ENCODE assay signal across 21 cellular contexts in genomic region chr7:29116361-29116760, GRCh38. TPM values are rescaled to one million over a fixed set of nuclear protein-coding genes. Genes with fewer than 3 reads are reported as not detected.
DNase-seq lines count a peak whose midpoint lies in the region; ATAC-seq and TF ChIP-seq lines count a peak whose summit lies in the region.
"Had no signal": no experiment of that assay in that cellular context is flagged by ENCODE, and none has a peak within 500 bp of the region (broad histone marks: within the 10 kb centered on the region; RNA-seq: fewer than 3 reads in every experiment).

No MANE protein-coding gene starts in this region.

- no peak overlapping the region for H2AK5ac ChIP-seq in neuronal stem cell (ENCODE audit: low read depth, low read length)

- H3K36me3 Mint-ChIP-seq in endodermal cell (ENCODE audit: low read depth) = peaks cover 6% of the 10 kb centered on the region
- H3K36me3 Mint-ChIP-seq: IgD-negative memory B cell had no signal

- H3K9ac ChIP-seq in HUES64 (ENCODE audit: low read depth, low read length) = no peak overlapping the region
- H3K9ac ChIP-seq in endodermal cell (ENCODE audit: extremely low read depth, low read length, poor library complexity, severe bottlenecking) = no peak overlapping the region
- H3K9ac ChIP-seq in neuronal stem cell (ENCODE audit: low read depth, low read length, poor library complexity) = no peak overlapping the region

- H2BK12ac ChIP-seq in neuronal stem cell (ENCODE audit: low read length) = no peak overlapping the region

- H3K27ac ChIP-seq in HUES64 (ENCODE audit: low read depth, low read length) = 0 out of 2 replicates have a peak overlapping the region, but pooled peaks have one; percentile 17
- H3K27ac ChIP-seq in endodermal cell (ENCODE audit: low read depth, low read length) = no peak overlapping the region
- H3K27ac ChIP-seq in neuronal stem cell (replicated peaks; ENCODE audit: low read length) = no peak overlapping the region
- H3K27ac ChIP-seq: SJSA1 had no signal

- H3K18ac ChIP-seq in neuronal stem cell (ENCODE audit: low read length) = no peak overlapping the region

- peaks cover 14% of the 10 kb centered on the region for H3K4me1 ChIP-seq in HUES64 (ENCODE audit: insufficient read depth, low read length)
- H3K4me1 ChIP-seq in endodermal cell (ENCODE audit: control insufficient read depth, insufficient read depth, low read length) = peaks cover 14% of the 10 kb centered on the region
- peaks cover 3 to 4% of the 10 kb centered on the region in 2 donors for H3K4me1 ChIP-seq in neuronal stem cell (ENCODE audit: control insufficient read depth in 2 of 2, insufficient read depth in 1 of 2, low read depth in 1 of 2, low read length in 2 of 2)

- H3K4me3 Mint-ChIP-seq in endodermal cell = no peak overlapping the region
- H3K4me3 Mint-ChIP-seq: B cell; CD4-positive, alpha-beta T cell; IgD-negative memory B cell had no signal

- H3K9me3 Mint-ChIP-seq in endodermal cell = no peaks in the 10 kb centered on the region
- H3K9me3 Mint-ChIP-seq: CD4-positive, alpha-beta T cell; IgD-negative memory B cell had no signal

- H3K9me3 ChIP-seq in HUES64 (ENCODE audit: insufficient read depth, low read depth, low read length) = no peaks in the 10 kb centered on the region
- peaks cover under 1% of the 10 kb centered on the region for H3K9me3 ChIP-seq in endodermal cell (ENCODE audit: control insufficient read depth, low read length)
- H3K9me3 ChIP-seq in neuronal stem cell (replicated peaks in 1 of 2; ENCODE audit: control insufficient read depth in 2 of 2, insufficient read depth in 1 of 2, low read depth in 1 of 2, low read length in 2 of 2) = peaks cover 0 to under 1% of the 10 kb centered on the region in 2 donors
- H3K9me3 ChIP-seq: SJSA1 had no signal

- H3K36me3 ChIP-seq in HUES64 (ENCODE audit: insufficient read depth, low read length) (no peaks in the 10 kb centered on the region), endodermal cell (ENCODE audit: control insufficient read depth, insufficient read depth, low read length) (peaks cover under 1% of the 10 kb centered on the region), neuronal stem cell (replicated peaks in 1 of 2; ENCODE audit: control insufficient read depth in 2 of 2, insufficient read depth in 2 of 2, low read length in 2 of 2) (peaks cover 0 to under 1% of the 10 kb centered on the region in 2 donors)
- H3K36me3 ChIP-seq: SJSA1 had no signal

- H2BK5ac ChIP-seq in neuronal stem cell (ENCODE audit: low read length) = no peak overlapping the region

- no peak overlapping the region for H3K14ac ChIP-seq in neuronal stem cell (ENCODE audit: low read length)

- no peak overlapping the region for H3K4me2 ChIP-seq in neuronal stem cell (ENCODE audit: insufficient read depth, low read length, poor library complexity, severe bottlenecking)

- no peak overlapping the region for H3K23ac ChIP-seq in neuronal stem cell (ENCODE audit: low read depth, low read length, poor library complexity)

- peak overlapping the region; percentile 36 for H2AFZ ChIP-seq in neuronal stem cell (ENCODE audit: low read length)

- H3K4ac ChIP-seq in neuronal stem cell (ENCODE audit: low read length) = no peak overlapping the region

- H4K8ac ChIP-seq in neuronal stem cell (ENCODE audit: low read depth, low read length) = no peak overlapping the region

- no peak overlapping the region for H3K4me3 ChIP-seq in HUES64 (ENCODE audit: low read length)
- no peak overlapping the region for H3K4me3 ChIP-seq in endodermal cell (ENCODE audit: low read length)
- no peak overlapping the region for H3K4me3 ChIP-seq in neuronal stem cell (ENCODE audit: low read length in 2 of 2)
- no peak overlapping the region for H3K4me3 ChIP-seq in foreskin fibroblast (ENCODE audit: low read depth in 1 of 2, low read length in 2 of 2)
- H3K4me3 ChIP-seq: SJSA1 had no signal

- H3K79me1 ChIP-seq in neuronal stem cell (ENCODE audit: low read depth, low read length) = no peaks in the 10 kb centered on the region

- ATAC-seq in left lobe of liver = no peak
- ATAC-seq: HCT116 had no signal

- H2BK120ac ChIP-seq in neuronal stem cell (ENCODE audit: low read depth, low read length) = no peak overlapping the region

- H3K4me1 Mint-ChIP-seq in endodermal cell = peaks cover 62% of the 10 kb centered on the region

- DNase-seq in DMS53 treated with DMSO at 0.1 percent for 48 hours (lab: John Stamatoyannopoulos, UW; ENCODE audit: unreplicated experiment) (peak; percentile 38), endodermal cell (no peak), neuronal stem cell (ENCODE audit: low spot score) (no peak), left lobe of liver (ENCODE audit: low spot score) (no peak), foreskin fibroblast (no peak), iPS-NIHi11 (ENCODE audit: low spot score) (no peak)
- no peak for DNase-seq in effector CD4-positive, alpha-beta T cell
- DNase-seq: Calu3; CD4-positive, alpha-beta T cell; DMS79; Kasumi-1; NCI-H1417; NCI-H187 treated with DMSO at 0.1 percent for 48 hours; NCI-H446; SW 1271 had no signal

- TF ChIP-seq CTCF in endodermal cell (conservative IDR thresholded peaks at IDR 0.05) = no peak
- TF ChIP-seq CTCF in foreskin fibroblast (IDR thresholded peaks at IDR 0.05; ENCODE audit: low read depth, low read length) = no peak

- H3K27me3 ChIP-seq in HUES64 (ENCODE audit: insufficient read depth, low read length) = no peaks in the 10 kb centered on the region
- no peaks in the 10 kb centered on the region for H3K27me3 ChIP-seq in endodermal cell (ENCODE audit: control insufficient read depth, insufficient read depth, low read length, poor library complexity, severe bottlenecking)
- H3K27me3 ChIP-seq in neuronal stem cell (ENCODE audit: control insufficient read depth in 3 of 3, insufficient read depth in 3 of 3, low read depth in 1 of 3, low read length in 3 of 3) = no peaks in the 10 kb centered on the region

- no peaks in the 10 kb centered on the region for H3K27me3 Mint-ChIP-seq in endodermal cell (ENCODE audit: insufficient read depth)

- peak overlapping the region; percentile 11 for H3K27ac Mint-ChIP-seq in endodermal cell
- H3K27ac Mint-ChIP-seq: B cell; CD4-positive, alpha-beta T cell; IgD-negative memory B cell had no signal

- no peak overlapping the region for H2BK15ac ChIP-seq in neuronal stem cell (ENCODE audit: low read length)

- no peak overlapping the region for H4K91ac ChIP-seq in neuronal stem cell (ENCODE audit: low read depth, low read length, poor library complexity)

RNA-seq across cellular contexts. Expression of gene CPVL, which starts 30.0 kb away (rescaled TPM):
- 28.7 TPM for polyA plus RNA-seq in HUES64 (2013, experiment 1 of 2)
- 36.8 TPM for polyA plus RNA-seq in HUES64 (2013, experiment 2 of 2)
- total RNA-seq in endodermal cell = 10 to 100 TPM; 32.4 to 53.3 TPM
- polyA plus RNA-seq in endodermal cell (2013, experiment 1 of 2) = 21.3 TPM
- 20.9 TPM for polyA plus RNA-seq in endodermal cell (2013, experiment 2 of 2)
- 80.7 TPM for polyA plus RNA-seq in neuronal stem cell (2013, experiment 1 of 2)
- 77.9 TPM for polyA plus RNA-seq in neuronal stem cell (2013, experiment 2 of 2)
- total RNA-seq in left lobe of liver = 5.0 TPM
- total RNA-seq: B cell had no signal
- polyA plus RNA-seq: AG04450 had no signal
